In genomic region chr16:70380919-70381603, GRCh38 we compare ENCODE assay signal across 1 cellular context.
TF ChIP-seq lines count a peak whose summit lies in the region.

No MANE protein-coding gene starts in this region.

TF ChIP-seq in WTC11, 78 proteins besides CTCF, POLR2A, EP300 and RAD21 (continued from another document):
- TF ChIP-seq ZSCAN18 (CRISPR knock-in tag; IDR thresholded peaks at IDR 0.05): no peak
- no peak for TF ChIP-seq ZNF416 (CRISPR knock-in tag; IDR thresholded peaks at IDR 0.05)
- peak; percentile 75; the same call in 1 of the 2 replicates for TF ChIP-seq ZNF232 (CRISPR knock-in tag; IDR thresholded peaks at IDR 0.05)
- peak; percentile 66 for TF ChIP-seq HMGXB4 (CRISPR knock-in tag; IDR thresholded peaks at IDR 0.05)
